ENCODE assay signal across 24 cellular contexts in genomic region chr14:98304574-98304973, GRCh38.
"Had no signal": no experiment of that assay in that cellular context is flagged by ENCODE, and none has a peak within 500 bp of the region (broad histone marks: within the 10 kb centered on the region; RNA-seq: fewer than 3 reads in every experiment).

No MANE protein-coding gene starts in this region.

- DNase-seq: stimulated activated CD4-positive, alpha-beta T cell treated with anti-CD3 and anti-CD28 coated beads, Interleukin-2, amount 100 ng/mL, for 48 hours; stimulated activated CD4-positive, alpha-beta T cell treated with anti-CD3 and anti-CD28 coated beads, Interleukin-4, amount 100 ng/mL, for 1 hour; stimulated activated CD4-positive, alpha-beta T cell treated with anti-CD3 and anti-CD28 coated beads, Interleukin-4, amount 100 ng/mL, for 24 hours; stimulated activated CD4-positive, alpha-beta T cell treated with anti-CD3 and anti-CD28 coated beads, Interleukin-4, amount 100 ng/mL, for 4 hours; stimulated activated CD8-positive, alpha-beta memory T cell treated with anti-CD3 and anti-CD28 coated beads, Interleukin-4, amount 100 ng/mL, for 48 hours; stimulated activated naive B cell treated with anti-CD40 and anti-IgM and Interleukin-4, amounts not matched to agents 10 μg/mL and 1 μg/mL and 100 μg/mL, for 72 hours; stimulated activated naive CD4-positive, alpha-beta T cell; stimulated activated naive CD4-positive, alpha-beta T cell treated with Interleukin-2 at 50 U/mL for 16 hours; stimulated activated naive CD8-positive, alpha-beta T cell treated with anti-CD3 and anti-CD28 coated beads, Interleukin-15, amount 100 ng/mL, for 72 hours; stimulated activated naive CD8-positive, alpha-beta T cell treated with anti-CD3 and anti-CD28 coated beads, Interleukin-15, Interleukin-2, amounts not matched to agents 100 U/mL and 50 U/mL, for 24 hours; stomach; substantia nigra; testis; thyroid gland; tibial artery; transverse colon; trophoblast cell; upper lobe of left lung; upper lobe of right lung; uterus had no signal

- H3K4me3 ChIP-seq: stomach, suprapubic skin, testis, thoracic aorta, thyroid gland, tibial artery, tibial nerve, transverse colon, upper lobe of left lung, upper lobe of right lung, uterus, vagina had no signal

- H3K4me1 ChIP-seq: stomach, suprapubic skin, testis, thyroid gland, tibial artery, tibial nerve, transverse colon, upper lobe of left lung, upper lobe of right lung, uterus, vagina had no signal

- H3K27ac ChIP-seq: stomach, suprapubic skin, testis, thoracic aorta, thyroid gland, tibial artery, tibial nerve, transverse colon, upper lobe of left lung, upper lobe of right lung, uterus, vagina had no signal

- H3K27me3 ChIP-seq: stomach, suprapubic skin, testis, thyroid gland, tibial artery, tibial nerve, transverse colon, upper lobe of left lung, upper lobe of right lung, uterus, vagina had no signal

- H3K36me3 ChIP-seq: stomach, suprapubic skin, thoracic aorta, thyroid gland, tibial artery, tibial nerve, transverse colon, upper lobe of left lung, upper lobe of right lung, uterus, vagina had no signal

- H3K9me3 ChIP-seq: suprapubic skin, testis, thoracic aorta, thyroid gland, tibial artery, tibial nerve, transverse colon, upper lobe of left lung, upper lobe of right lung, uterus, vagina had no signal
